Comparison of ENCODE assay signal across 26 cellular contexts in genomic region chr21:27265492-27265891, GRCh38.
"Had no signal": no experiment of that assay in that cellular context is flagged by ENCODE, and none has a peak within 500 bp of the region (broad histone marks: within the 10 kb centered on the region; RNA-seq: fewer than 3 reads in every experiment).

No MANE protein-coding gene starts in this region.

- ATAC-seq: HepG2, T-cell had no signal

- H3K27me3 ChIP-seq: MG63, Peyer's patch, SJSA1 had no signal

- H2AFZ ChIP-seq: PC-9 had no signal

- H3K4me2 ChIP-seq: PC-9 had no signal

- H3K27ac ChIP-seq: PC-9, Peyer's patch, SJSA1, SK-N-MC had no signal

- DNase-seq: IMR-90; Karpas-422; KG1; MG63; NCI-H1092; NCI-H1105 treated with DMSO at 0.1 percent for 48 hours; NCI-H1417 treated with DMSO at 0.1 percent for 48 hours; NCI-H146; NCI-H1694 treated with DMSO at 0.1 percent for 48 hours; NCI-H1930; NCI-H2081; NCI-H2107; NCI-H2227 treated with DMSO at 0.1 percent for 48 hours; NCI-H524; NCI-H526 treated with DMSO at 0.1 percent for 48 hours; NCI-H748 treated with DMSO at 0.1 percent for 48 hours; NK-92 treated with Interleukin-12 subunit alpha and Interleukin-12 subunit beta, amount 100 ng/mL, for 24 hours; PC-9; Peyer's patch; Right ventricle myocardium superior; RPMI8226; SIG-M5; T-cell had no signal

- H3K9me3 ChIP-seq: MG63, Peyer's patch, SJSA1 had no signal

- FAIRE-seq: HepG2 had no signal

- H3K4me3 ChIP-seq: MG63, PC-9, Peyer's patch, SJSA1, SK-N-MC had no signal

- H3K36me3 ChIP-seq: MG63, Peyer's patch, SJSA1 had no signal

- H3K4me1 ChIP-seq: Peyer's patch had no signal
